Comparison of ENCODE assay signal across 9 cellular contexts in the genomic region with DNA sequence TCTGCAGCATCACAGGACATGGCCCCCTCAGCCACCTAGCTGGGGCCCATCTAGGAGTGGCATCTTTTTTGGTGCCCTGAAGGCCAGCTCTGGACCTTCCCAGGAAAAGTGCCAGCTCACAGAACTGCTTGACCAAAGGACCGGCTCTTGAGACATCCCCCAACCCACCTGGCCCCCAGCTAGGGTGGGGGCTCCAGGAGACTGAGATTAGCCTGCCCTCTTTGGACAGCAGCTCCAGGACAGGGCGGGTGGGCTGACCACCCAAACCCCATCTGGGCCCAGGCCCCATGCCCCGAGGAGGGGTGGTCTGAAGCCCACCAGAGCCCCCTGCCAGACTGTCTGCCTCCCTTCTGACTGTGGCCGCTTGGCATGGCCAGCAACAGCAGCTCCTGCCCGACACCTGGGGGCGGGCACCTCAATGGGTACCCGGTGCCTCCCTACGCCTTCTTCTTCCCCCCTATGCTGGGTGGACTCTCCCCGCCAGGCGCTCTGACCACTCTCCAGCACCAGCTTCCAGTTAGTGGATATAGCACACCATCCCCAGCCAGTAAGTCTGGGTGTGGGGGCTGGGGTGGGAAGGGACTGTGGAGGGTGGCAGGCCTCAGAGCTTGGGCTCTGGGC. TPM values are rescaled to one million over a fixed set of nuclear protein-coding genes. Genes with fewer than 3 reads are reported as not detected.
A peak's percentile ranks its signal among the peaks of the same experiment; 100 is the strongest.
DNase-seq lines count a peak whose midpoint lies in the region; ATAC-seq, FAIRE-seq and TF ChIP-seq lines count a peak whose summit lies in the region.
"Had no signal": no experiment of that assay in that cellular context is flagged by ENCODE, and none has a peak within 500 bp of the region (broad histone marks: within the 10 kb centered on the region; RNA-seq: fewer than 3 reads in every experiment).

No MANE protein-coding gene starts in this region.

- H3K27me3 ChIP-seq in astrocyte (ENCODE audit: insufficient read depth, low read length) (no peaks in the 10 kb centered on the region), mucosa of stomach (ENCODE audit: control insufficient read depth, insufficient read depth, low read length) (no peaks in the 10 kb centered on the region), tibial nerve (no peaks in the 10 kb centered on the region)

- H3K36me3 ChIP-seq in astrocyte (ENCODE audit: insufficient read depth, low read length) (no peaks in the 10 kb centered on the region), mucosa of stomach (ENCODE audit: control insufficient read depth, insufficient read depth, low read length) (no peaks in the 10 kb centered on the region), tibial nerve (no peaks in the 10 kb centered on the region)

- H3K4me1 ChIP-seq in astrocyte (ENCODE audit: insufficient read depth, low read length) (peaks cover 27% of the 10 kb centered on the region), mucosa of stomach (ENCODE audit: control insufficient read depth, insufficient read depth, low read length) (peaks cover 79% of the 10 kb centered on the region), tibial nerve (peaks cover 9 to 100% (median 93%) of the 10 kb centered on the region in 4 donors)

- DNase-seq in activated T-cell treated with anti-CD3 and anti-CD28 coated beads, Interleukin-2, amount 50 U/mL, for 24 hours = no peak
- no peak for DNase-seq in activated T-cell treated with anti-CD3 and anti-CD28 coated beads for 4 hours
- DNase-seq in astrocyte (ENCODE audit: low read depth) = no peak
- DNase-seq in tibial nerve (ENCODE audit: low spot score in 2 of 2) = no peak
- DNase-seq in middle frontal gyrus (ENCODE audit: extremely low spot score, low spot score) = no peak
- no peak for DNase-seq in DMS79 treated with DMSO at 0.1 percent for 48 hours (lab: John Stamatoyannopoulos, UW)

- no peaks in the 10 kb centered on the region for H3K27me3 Mint-ChIP-seq in activated T-cell treated with anti-CD3 and anti-CD28 coated beads, Interleukin-2, amount 50 U/mL, for 24 hours
- no peaks in the 10 kb centered on the region for H3K27me3 Mint-ChIP-seq in astrocyte (ENCODE audit: low read depth, unreplicated experiment)

- H3K4me2 ChIP-seq in astrocyte (ENCODE audit: low read length) = no peak overlapping the region

- 85 to 88% methylated on average over 9 of the region's 10 CpGs for WGBS in tibial nerve, 2 donors

- no peak overlapping the region for H3K4me3 ChIP-seq in astrocyte (ENCODE audit: insufficient read depth, low read depth, low read length)
- no peak overlapping the region for H3K4me3 ChIP-seq in mucosa of stomach (ENCODE audit: low read length)
- no peak overlapping the region for H3K4me3 ChIP-seq in tibial nerve

- H3K9ac ChIP-seq in astrocyte (ENCODE audit: low read length) (peak overlapping the region; percentile 6), mucosa of stomach (ENCODE audit: low read length) (peak overlapping the region; percentile 19)

- peaks cover 75% of the 10 kb centered on the region for H3K79me2 ChIP-seq in astrocyte (ENCODE audit: insufficient read depth, low read length)

- peaks cover 82% of the 10 kb centered on the region for H3K4me1 Mint-ChIP-seq in activated T-cell treated with anti-CD3 and anti-CD28 coated beads, Interleukin-2, amount 50 U/mL, for 24 hours (ENCODE audit: low read depth)
- H3K4me1 Mint-ChIP-seq in astrocyte (ENCODE audit: low read depth, unreplicated experiment) = peaks cover 22% of the 10 kb centered on the region

- no peak for TF ChIP-seq EP300 in tibial nerve (IDR thresholded peaks at IDR 0.05)

- H3K9me3 ChIP-seq in astrocyte (ENCODE audit: insufficient read depth, low read depth, low read length) (no peaks in the 10 kb centered on the region), mucosa of stomach (ENCODE audit: control insufficient read depth, low read length) (no peaks in the 10 kb centered on the region), tibial nerve (no peaks in the 10 kb centered on the region)

- no peak overlapping the region for H2AFZ ChIP-seq in astrocyte (ENCODE audit: low read depth, low read length)

- peaks cover 54% of the 10 kb centered on the region for H3K36me3 Mint-ChIP-seq in activated T-cell treated with anti-CD3 and anti-CD28 coated beads, Interleukin-2, amount 50 U/mL, for 24 hours (ENCODE audit: low read depth)
- H3K36me3 Mint-ChIP-seq in astrocyte (ENCODE audit: low read depth, unreplicated experiment) = peaks cover 5% of the 10 kb centered on the region

- H4K20me1 ChIP-seq in astrocyte (ENCODE audit: insufficient read depth, low read length) = peaks cover 77% of the 10 kb centered on the region

- no peak for TF ChIP-seq CTCF in astrocyte (IDR thresholded peaks at IDR 0.05; ENCODE audit: insufficient read depth, low read depth, low read length)
- TF ChIP-seq CTCF in tibial nerve (IDR thresholded peaks at IDR 0.05) = no peak

- FAIRE-seq in astrocyte (lab: Jason Lieb, UNC) = no peak

- H3K27ac Mint-ChIP-seq in activated T-cell treated with anti-CD3 and anti-CD28 coated beads, Interleukin-2, amount 50 U/mL, for 24 hours = peak overlapping the region; percentile 74
- no peak overlapping the region for H3K27ac Mint-ChIP-seq in astrocyte (ENCODE audit: unreplicated experiment)

- no peaks in the 10 kb centered on the region for H3K9me3 Mint-ChIP-seq in activated T-cell treated with anti-CD3 and anti-CD28 coated beads, Interleukin-2, amount 50 U/mL, for 24 hours
- H3K9me3 Mint-ChIP-seq in astrocyte (ENCODE audit: unreplicated experiment) = no peaks in the 10 kb centered on the region

- H3K27ac ChIP-seq in astrocyte (ENCODE audit: low read depth, low read length) (no peak overlapping the region), tibial nerve (peak overlapping the region in 3 of 4 donors; percentile 62 to 89 (median 80))

- no peak for TF ChIP-seq POLR2A in tibial nerve (IDR thresholded peaks at IDR 0.05)

- ATAC-seq in HG02970 (IDR thresholded peaks at IDR 0.05; ENCODE audit: low FRiP score, unreplicated experiment) = no peak

- H3K4me3 Mint-ChIP-seq in activated T-cell treated with anti-CD3 and anti-CD28 coated beads, Interleukin-2, amount 50 U/mL, for 24 hours = peak overlapping the region; percentile 41
- no peak overlapping the region for H3K4me3 Mint-ChIP-seq in astrocyte (ENCODE audit: unreplicated experiment)

RNA-seq across cellular contexts. Expression of a gene that starts 22.0 kb away (rescaled TPM):
- total RNA-seq in astrocyte (37.6 and 38.8 TPM in 2 replicates), tibial nerve (10 to 100 TPM; 28.9 to 58.2 (median 46.4) TPM)

RNA-seq across cellular contexts. Expression of a gene that starts 33.6 kb away (rescaled TPM):
- total RNA-seq in astrocyte = 0.34 and 0.43 TPM in 2 replicates
- not detected for total RNA-seq in tibial nerve
- total RNA-seq: RPMI7951 had no signal

RNA-seq across cellular contexts. Expression of a gene that starts 43.3 kb away (rescaled TPM):
- total RNA-seq in astrocyte = 6.4 and 14.4 TPM in 2 replicates
- total RNA-seq in tibial nerve = 1 to 10 TPM in 1 of 4 donors, under 1 TPM in 3; 0.20 to 1.8 (median 0.43) TPM
